ENCODE assay signal across 18 cellular contexts in genomic region chr2:9303528-9304225, GRCh38.
DNase-seq lines count a peak whose midpoint lies in the region; ATAC-seq, FAIRE-seq and TF ChIP-seq lines count a peak whose summit lies in the region.
"Had no signal": no experiment of that assay in that cellular context is flagged by ENCODE, and none has a peak within 500 bp of the region (broad histone marks: within the 10 kb centered on the region; RNA-seq: fewer than 3 reads in every experiment).

No MANE protein-coding gene starts in this region.

- H3K9ac ChIP-seq in skeletal muscle tissue (ENCODE audit: low read depth in 1 of 3, low read length in 3 of 3) (peak overlapping the region in 2 of 3 donors; percentile 15 to 74), kidney (ENCODE audit: low read length in 2 of 2) (no peak overlapping the region)

- ATAC-seq in HG03045 (IDR thresholded peaks at IDR 0.05; ENCODE audit: unreplicated experiment) = no peak
- ATAC-seq: GM12878 had no signal

- no peak overlapping the region for H3K27ac ChIP-seq in HEK293 (ENCODE audit: extremely low read depth, low read depth, low read length)
- peak overlapping the region; percentile 33 for H3K27ac ChIP-seq in skeletal muscle tissue (ENCODE audit: low read depth, low read length)
- H3K27ac ChIP-seq in kidney (ENCODE audit: low read depth in 2 of 2, low read length in 2 of 2) = peak overlapping the region in 1 of 2 donors; percentile 49

- no peaks in the 10 kb centered on the region for H3K27me3 ChIP-seq in skeletal muscle tissue (ENCODE audit: control insufficient read depth in 3 of 3, insufficient read depth in 3 of 3, low read length in 3 of 3)

- no peak for FAIRE-seq in kidney (lab: Jason Lieb, UNC)
- FAIRE-seq: GM12878, GM18507 had no signal

- H3K9me3 ChIP-seq in HEK293 (ENCODE audit: control insufficient read depth, insufficient read depth, low read depth, low read length) = no peaks in the 10 kb centered on the region
- H3K9me3 ChIP-seq in skeletal muscle tissue (ENCODE audit: control insufficient read depth in 3 of 3, low read length in 3 of 3) = no peaks in the 10 kb centered on the region
- no peaks in the 10 kb centered on the region for H3K9me3 ChIP-seq in kidney (ENCODE audit: control insufficient read depth in 1 of 2, low read length in 2 of 2)

- DNase-seq in foreskin melanocyte = peak; percentile 16
- peak; percentile 44 for DNase-seq in middle frontal gyrus (ENCODE audit: extremely low spot score, low spot score)
- DNase-seq in kidney = no peak
- DNase-seq in activated T-cell treated with anti-CD3 and anti-CD28 coated beads, Interleukin-2, amount 50 U/mL, for 1 hour = no peak
- DNase-seq: AML-193; CD4-positive, CD25-positive, alpha-beta regulatory T cell; DMS79; H7; MV-4-11; NCI-H1417 treated with DMSO at 0.1 percent for 48 hours; NCI-H2029; NCI-H2171 treated with DMSO at 0.1 percent for 48 hours; NCI-H510A treated with DMSO at 0.1 percent for 48 hours had no signal

- no peaks in the 10 kb centered on the region for H3K36me3 ChIP-seq in HEK293 (ENCODE audit: control insufficient read depth in 2 of 2, insufficient read depth in 1 of 2, low read length in 2 of 2)
- no peaks in the 10 kb centered on the region for H3K36me3 ChIP-seq in skeletal muscle tissue (ENCODE audit: control insufficient read depth in 3 of 3, insufficient read depth in 3 of 3, low read length in 3 of 3)
- peaks cover under 1 to 7% of the 10 kb centered on the region in 2 donors for H3K36me3 ChIP-seq in kidney (ENCODE audit: control insufficient read depth in 1 of 2, insufficient read depth in 2 of 2, low read length in 2 of 2)

- intact Hi-C loops in kidney (cut with DNase I) = no loop called here

- POLR2A ChIA-PET in HEK293 (lab: Yijun Ruan, JAX) = no interaction called here

- CTCF ChIA-PET in HEK293 (lab: Yijun Ruan, JAX) = interaction anchor here (0.6 kb wide), 1 partner anchor 231 kb away, joined by 3 read pairs; no protein-coding TSS in a partner anchor

- H3K4me3 ChIP-seq in HEK293 (ENCODE audit: low read depth, low read length) (no peak overlapping the region), skeletal muscle tissue (ENCODE audit: low read length in 3 of 3) (peak overlapping the region in 1 of 3 donors; percentile 19), kidney (ENCODE audit: low read length in 2 of 2) (no peak overlapping the region)
- H3K4me3 ChIP-seq: GM12878 had no signal

- H3K4me1 ChIP-seq in HEK293 (ENCODE audit: control insufficient read depth, insufficient read depth, low read length) = peaks cover 4% of the 10 kb centered on the region; the same call in 1 of the 2 replicates
- peaks cover 24 to 55% (median 45%) of the 10 kb centered on the region in 3 donors for H3K4me1 ChIP-seq in skeletal muscle tissue (ENCODE audit: control insufficient read depth in 3 of 3, insufficient read depth in 3 of 3, low read length in 3 of 3)
- peaks cover 18 to 19% of the 10 kb centered on the region in 2 donors for H3K4me1 ChIP-seq in kidney (ENCODE audit: control insufficient read depth in 1 of 2, insufficient read depth in 1 of 2, low read depth in 1 of 2, low read length in 2 of 2)

- no peak for TF ChIP-seq CTCF in HEK293 (tag by site-specific recombination; IDR thresholded peaks at IDR 0.05)
- no peak for TF ChIP-seq CTCF in kidney (IDR thresholded peaks at IDR 0.05; ENCODE audit: borderline replicate concordance, extremely low read depth, insufficient read depth)

TF ChIP-seq in HEK293, 187 proteins besides CTCF, POLR2A, EP300 and RAD21:
- no peak for TF ChIP-seq ZNF558 (tag by site-specific recombination; IDR thresholded peaks at IDR 0.05)
- TF ChIP-seq, protein P1, sequence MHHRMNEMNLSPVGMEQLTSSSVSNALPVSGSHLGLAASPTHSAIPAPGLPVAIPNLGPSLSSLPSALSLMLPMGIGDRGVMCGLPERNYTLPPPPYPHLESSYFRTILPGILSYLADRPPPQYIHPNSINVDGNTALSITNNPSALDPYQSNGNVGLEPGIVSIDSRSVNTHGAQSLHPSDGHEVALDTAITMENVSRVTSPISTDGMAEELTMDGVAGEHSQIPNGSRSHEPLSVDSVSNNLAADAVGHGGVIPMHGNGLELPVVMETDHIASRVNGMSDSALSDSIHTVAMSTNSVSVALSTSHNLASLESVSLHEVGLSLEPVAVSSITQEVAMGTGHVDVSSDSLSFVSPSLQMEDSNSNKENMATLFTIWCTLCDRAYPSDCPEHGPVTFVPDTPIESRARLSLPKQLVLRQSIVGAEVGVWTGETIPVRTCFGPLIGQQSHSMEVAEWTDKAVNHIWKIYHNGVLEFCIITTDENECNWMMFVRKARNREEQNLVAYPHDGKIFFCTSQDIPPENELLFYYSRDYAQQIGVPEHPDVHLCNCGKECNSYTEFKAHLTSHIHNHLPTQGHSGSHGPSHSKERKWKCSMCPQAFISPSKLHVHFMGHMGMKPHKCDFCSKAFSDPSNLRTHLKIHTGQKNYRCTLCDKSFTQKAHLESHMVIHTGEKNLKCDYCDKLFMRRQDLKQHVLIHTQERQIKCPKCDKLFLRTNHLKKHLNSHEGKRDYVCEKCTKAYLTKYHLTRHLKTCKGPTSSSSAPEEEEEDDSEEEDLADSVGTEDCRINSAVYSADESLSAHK (tag by site-specific recombination; IDR thresholded peaks at IDR 0.05) = 0 out of 2 replicates have a peak, but pooled peaks have one; percentile 36

Comparison
In these comparisons a context has a peak if more than half of its experiments do, and no peak if none do; other contexts are left out.
1. DNase-seq: peak in foreskin melanocyte (single experiment) and middle frontal gyrus (single experiment); none in kidney (single experiment) and activated T-cell treated with anti-CD3 and anti-CD28 coated beads, Interleukin-2, amount 50 U/mL, for 1 hour (single experiment).
2. H3K9ac ChIP-seq: peak in skeletal muscle tissue (2 of 3); none in kidney (0 of 2).